In the genomic region with DNA sequence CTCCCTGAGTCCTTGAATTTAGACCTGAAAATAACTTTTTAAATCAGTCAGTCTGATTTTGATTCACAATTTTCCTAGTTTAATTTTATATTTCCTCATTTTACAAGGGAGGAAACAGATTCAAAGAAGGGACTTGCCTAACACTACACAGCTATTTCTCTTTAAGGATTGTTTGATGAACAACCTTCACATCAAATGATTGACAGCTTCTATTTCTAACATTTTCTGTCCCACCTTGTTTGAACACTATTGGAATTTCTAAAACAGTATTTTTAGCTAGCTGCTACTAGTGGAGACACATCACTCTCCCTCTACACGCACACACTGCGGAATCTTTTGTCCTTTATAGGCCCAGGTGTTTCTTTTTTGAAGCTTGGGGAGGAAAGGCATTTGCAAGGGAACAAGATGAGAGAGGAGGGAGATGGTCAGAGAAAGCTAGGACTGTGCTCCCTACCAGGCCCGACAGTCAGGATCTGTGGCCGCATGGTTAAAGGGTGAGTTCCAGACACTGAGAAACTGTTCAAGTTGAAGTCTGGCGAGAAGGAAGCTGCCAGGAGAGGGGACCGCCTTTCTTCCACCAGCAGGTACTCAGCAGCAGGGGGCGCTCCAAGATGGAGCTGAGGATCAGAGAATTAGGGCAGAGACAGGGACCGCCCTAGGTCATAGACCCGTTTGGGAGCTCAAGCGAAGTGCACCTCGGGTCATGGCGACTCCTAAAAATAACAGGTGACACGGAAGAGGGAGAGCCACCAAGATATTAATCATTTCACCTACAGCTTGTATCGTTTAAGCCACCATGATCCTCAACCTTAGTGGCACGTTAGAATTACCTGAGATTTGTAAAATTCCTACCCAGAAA, we compare ENCODE assay signal across 8 cellular contexts. TPM values are rescaled to one million over a fixed set of nuclear protein-coding genes. Genes with fewer than 3 reads are reported as not detected.
DNase-seq lines count a peak whose midpoint lies in the region; ATAC-seq and TF ChIP-seq lines count a peak whose summit lies in the region.

No MANE protein-coding gene starts in this region.

- CTCF ChIA-PET in AG04450 (lab: Charles Lee), result interaction anchor here (0.6 to 3.6 kb wide), 15 partner anchors 9 to 515 kb away, joined by 3 to 34 read pairs (median 3); a partner anchor contains a TSS

- peaks cover 2% of the 10 kb centered on the region for H3K27me3 ChIP-seq in AG04450 (ENCODE audit: control insufficient read depth, insufficient read depth, low read length)

- no peak overlapping the region for H3K4me3 ChIP-seq in AG04450 (ENCODE audit: low read depth, low read length)

- no peak overlapping the region for H3K27ac ChIP-seq in AG04450 (ENCODE audit: low read depth, low read length)

- POLR2A ChIA-PET in AG04450 (lab: Yijun Ruan, JAX), result interaction anchor here (0.5 kb wide), 1 partner anchor 59 kb away, joined by 8 read pairs; no protein-coding TSS in a partner anchor

- ATAC-seq in GM18870 (IDR thresholded peaks at IDR 0.05; ENCODE audit: unreplicated experiment) (peak; percentile 62), HG03135 (IDR thresholded peaks at IDR 0.05; ENCODE audit: unreplicated experiment) (peak; percentile 50)

- H3K9me3 ChIP-seq in AG04450 (ENCODE audit: control insufficient read depth, insufficient read depth, low read length), result no peaks in the 10 kb centered on the region

- peak; percentile 51 for TF ChIP-seq CTCF in AG04450 (IDR thresholded peaks at IDR 0.05; ENCODE audit: low read depth, low read length)

- DNase-seq in AG04450 (ENCODE audit: low read depth, low spot score), result no peak
- DNase-seq in RPMI7951 (ENCODE audit: low read depth), result peak; percentile 17
- peak; percentile 92 for DNase-seq in activated effector memory CD4-positive, alpha-beta T cell treated with anti-CD3 and anti-CD28 coated beads, Interleukin-2, amount 50 U/mL, for 16 hours
- peak; percentile 69 for DNase-seq in iPS DF 4.7 (ENCODE audit: extremely low read depth, low spot score)
- DNase-seq in stimulated activated CD4-positive, alpha-beta T cell treated with anti-CD3 and anti-CD28 coated beads, TNF-alpha, amount 100 ng/mL, for 4 hours (ENCODE audit: low read depth in 3 of 3), result peak; percentile 55 to 58 (median 57)
- DNase-seq in hepatic stellate cell (ENCODE audit: low spot score), result no peak

RNA-seq across cellular contexts. Expression of a gene that starts 49.7 kb away (rescaled TPM):
- polyA plus RNA-seq in AG04450 (2011; rRNA removed), result 6.2 and 8.3 TPM in 2 replicates
- 0.74 and 1.7 TPM in 2 replicates for polyA minus RNA-seq in AG04450 (2011; rRNA and poly(A)+ RNA removed)
- 3.5 and 3.9 TPM in 2 replicates for total RNA-seq in RPMI7951 (2014; rRNA removed; shearing (Covaris generic))

Comparison
In these comparisons a context has a peak if more than half of its experiments do, and no peak if none do; other contexts are left out.
1. DNase-seq: peak in RPMI7951 (single experiment), activated effector memory CD4-positive, alpha-beta T cell treated with anti-CD3 and anti-CD28 coated beads, Interleukin-2, amount 50 U/mL, for 16 hours (single experiment), iPS DF 4.7 (single experiment) and stimulated activated CD4-positive, alpha-beta T cell treated with anti-CD3 and anti-CD28 coated beads, TNF-alpha, amount 100 ng/mL, for 4 hours (3 of 3); none in AG04450 (single experiment) and hepatic stellate cell (single experiment).